ENCODE assay signal across 1 cellular context in genomic region chr19:5882421-5882968, GRCh38.
A peak's percentile ranks its signal among the peaks of the same experiment; 100 is the strongest.
TF ChIP-seq lines count a peak whose summit lies in the region.

No MANE protein-coding gene starts in this region.

TF ChIP-seq in HepG2, 621 proteins besides CTCF, POLR2A, EP300 and RAD21:
- TF ChIP-seq ZBTB33 (CRISPR knock-in tag; IDR thresholded peaks at IDR 0.05) = 0 out of 2 replicates have a peak, but pooled peaks have one; percentile 5
- peak; percentile 64 for TF ChIP-seq ZNF687 (CRISPR knock-in tag; IDR thresholded peaks at IDR 0.05)
- TF ChIP-seq KDM6A (CRISPR knock-in tag; IDR thresholded peaks at IDR 0.05; ENCODE audit: low read depth) = no peak
- TF ChIP-seq MED8 (CRISPR knock-in tag; IDR thresholded peaks at IDR 0.05; ENCODE audit: insufficient replicate concordance) = no peak
- TF ChIP-seq ZNF775 (CRISPR knock-in tag; IDR thresholded peaks at IDR 0.05; ENCODE audit: borderline replicate concordance) = no peak
- peak; percentile 99 for TF ChIP-seq ZNF264 (CRISPR knock-in tag; IDR thresholded peaks at IDR 0.05)
- no peak for TF ChIP-seq CBX5 (CRISPR knock-in tag; IDR thresholded peaks at IDR 0.05; ENCODE audit: borderline replicate concordance)
- no peak for TF ChIP-seq ZNF616 (CRISPR knock-in tag; IDR thresholded peaks at IDR 0.05; ENCODE audit: low read depth)
- no peak for TF ChIP-seq ZKSCAN8 (CRISPR knock-in tag; IDR thresholded peaks at IDR 0.05; ENCODE audit: borderline replicate concordance)
- peak; percentile 26; the same call in 1 of the 2 replicates for TF ChIP-seq GATAD2A (CRISPR knock-in tag; IDR thresholded peaks at IDR 0.05)
- 0 out of 2 replicates have a peak, but pooled peaks have one; percentile 13 for TF ChIP-seq ARID5B (CRISPR knock-in tag; IDR thresholded peaks at IDR 0.05)
- peak; percentile 57 for TF ChIP-seq ZMYM2 (CRISPR knock-in tag; IDR thresholded peaks at IDR 0.05)
- TF ChIP-seq ZBTB7A (CRISPR knock-in tag; IDR thresholded peaks at IDR 0.05) = no peak
